6 cellular contexts compared by ENCODE assay signal in the genomic region with DNA sequence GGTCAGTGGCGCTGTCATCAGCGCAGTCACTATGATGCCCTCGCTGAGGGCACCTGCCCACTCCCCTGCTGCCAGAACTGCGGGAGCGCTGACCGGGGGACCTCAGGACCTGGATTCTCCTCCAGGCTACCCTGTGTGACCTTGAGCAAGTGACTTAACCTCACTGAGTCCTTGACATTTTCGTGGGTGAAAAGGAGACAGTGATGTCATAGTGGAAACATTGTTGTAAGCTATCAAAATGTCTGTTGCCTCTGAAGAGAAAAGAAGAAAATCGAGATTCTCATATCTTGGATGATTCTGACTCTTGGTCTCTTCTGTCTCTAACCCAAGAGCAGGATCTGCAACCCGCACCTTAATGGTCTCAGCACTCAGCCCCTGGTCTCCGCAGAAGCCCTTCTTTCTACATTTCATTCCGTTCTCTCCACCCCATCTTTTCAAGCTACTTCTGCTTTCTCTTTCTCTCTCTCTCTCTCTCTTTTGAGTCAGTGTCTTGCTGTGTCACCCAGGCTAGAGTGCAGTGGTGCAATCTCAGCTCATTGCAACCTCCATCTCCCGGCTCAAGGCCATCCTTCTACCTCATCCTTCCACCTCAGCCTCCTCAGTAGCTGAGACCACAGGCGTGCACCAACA. TPM values are rescaled to one million over a fixed set of nuclear protein-coding genes. Genes with fewer than 3 reads are reported as not detected.
A peak's percentile ranks its signal among the peaks of the same experiment; 100 is the strongest.
DNase-seq lines count a peak whose midpoint lies in the region; ATAC-seq, FAIRE-seq and TF ChIP-seq lines count a peak whose summit lies in the region.

No MANE protein-coding gene starts in this region.

- no peak for TF ChIP-seq POLR2A in HepG2 (IDR thresholded peaks at IDR 0.05; ENCODE audit: insufficient read depth in 1 of 2, low read depth in 2 of 2, low read length in 2 of 2)

- ATAC-seq in HG03175 (IDR thresholded peaks at IDR 0.05; ENCODE audit: unreplicated experiment) (peak; percentile 35), HepG2 (no peak; the same call in 2 of the 3 replicates)
- ATAC-seq in activated T-cell treated with anti-CD3 and anti-CD28 coated beads, Interleukin-2, amount 50 U/mL, for 4 hours, result peak; percentile 51 to 60

- H4K20me1 ChIP-seq in HepG2 (ENCODE audit: insufficient read depth, low read length), result no peaks in the 10 kb centered on the region

- H3K4me3 ChIP-seq in HepG2 (replicated peaks in 1 of 3; ENCODE audit: insufficient read depth in 1 of 3, low read depth in 2 of 3, low read length in 3 of 3), result peak overlapping the region; percentile 62 to 83 (median 62)

- H2AFZ ChIP-seq in HepG2 (ENCODE audit: low read length), result no peak overlapping the region

- peaks cover 2 to 40% of the 10 kb centered on the region in 2 experiments; a peak in 4 of 5 replicates for H3K27me3 ChIP-seq in HepG2 (ENCODE audit: control insufficient read depth in 1 of 2, insufficient read depth in 2 of 2, low read length in 2 of 2)

- TF ChIP-seq CTCF in GM13977 (IDR thresholded peaks at IDR 0.05; ENCODE audit: extremely low read depth, insufficient read depth, missing control alignments), result no peak
- peak; percentile 3; the same call in 1 of the 2 replicates for TF ChIP-seq CTCF in HepG2 (CRISPR knock-in tag; IDR thresholded peaks at IDR 0.05)

- H3K4me2 ChIP-seq in HepG2 (ENCODE audit: low read depth, low read length), result peak overlapping the region; percentile 99

- POLR2A ChIA-PET in HepG2 (lab: Yijun Ruan, JAX), result interaction anchor here (1.0 to 3.5 kb wide), 11 partner anchors 10 to 134 kb away, joined by 3 to 26 read pairs (median 9); partner anchors contain the start of genes CNPPD1, DNAJB2, GLB1L and STK16

- no peaks in the 10 kb centered on the region for H3K79me2 ChIP-seq in HepG2 (ENCODE audit: insufficient read depth, low read length)

- peaks cover 53% of the 10 kb centered on the region for H3K4me1 ChIP-seq in HepG2 (ENCODE audit: insufficient read depth, low read length)

- peak overlapping the region; percentile 86 for H3K4me3 Mint-ChIP-seq in activated T-cell treated with anti-CD3 and anti-CD28 coated beads, Interleukin-2, amount 50 U/mL, for 4 hours

- intact Hi-C loops in HepG2 (cut with micrococcal nuclease; ENCODE audit: unreplicated experiment), result no loop called here

- TF ChIP-seq RAD21 in HepG2 (CRISPR knock-in tag; IDR thresholded peaks at IDR 0.05), result no peak

- TF ChIP-seq EP300 in HepG2 (IDR thresholded peaks at IDR 0.05; ENCODE audit: low read depth in 2 of 2, low read length in 2 of 2) (no peak), HepG2 (CRISPR knock-in tag; IDR thresholded peaks at IDR 0.05; ENCODE audit: borderline replicate concordance) (no peak)

- H3K27me3 Mint-ChIP-seq in activated T-cell treated with anti-CD3 and anti-CD28 coated beads, Interleukin-2, amount 50 U/mL, for 4 hours (ENCODE audit: low read depth), result no peaks in the 10 kb centered on the region

- H3K27ac ChIP-seq in HepG2 (ENCODE audit: extremely low read length, insufficient read depth, low read length), result no peak overlapping the region

- DNase-seq in GM13977 (ENCODE audit: low spot score), result peak; percentile 56
- peak; percentile 37 for DNase-seq in activated T-cell treated with anti-CD3 and anti-CD28 coated beads, Interleukin-2, amount 50 U/mL, for 4 hours
- DNase-seq in HepG2 (ENCODE audit: low spot score), result no peak
- DNase-seq in AG08395 (ENCODE audit: low spot score), result no peak
- DNase-seq in SHP77 treated with DMSO at 0.1 percent for 48 hours (lab: John Stamatoyannopoulos, UW), result no peak

- FAIRE-seq in HepG2 (lab: Jason Lieb, UNC), result peak; percentile 26

- CTCF ChIA-PET in HepG2 (lab: Yijun Ruan, JAX; ENCODE audit: low intra/inter-chr PET ratio, low total read pairs), result no interaction called here

- WGBS in HepG2 (ENCODE audit: low lambda C conversion rate), result 19% methylated on average over 13 of the region's 13 CpGs

- peaks cover 20% of the 10 kb centered on the region for H3K36me3 Mint-ChIP-seq in activated T-cell treated with anti-CD3 and anti-CD28 coated beads, Interleukin-2, amount 50 U/mL, for 4 hours (ENCODE audit: insufficient read depth)

- H3K4me1 Mint-ChIP-seq in activated T-cell treated with anti-CD3 and anti-CD28 coated beads, Interleukin-2, amount 50 U/mL, for 4 hours (ENCODE audit: low read depth), result peaks cover 43% of the 10 kb centered on the region

- peak overlapping the region; percentile 46; the same call in 1 of the 2 replicates for H3K9ac ChIP-seq in HepG2 (ENCODE audit: insufficient read depth, low read depth, low read length)

- in situ Hi-C loops in GM13977 (cut with MboI; ENCODE audit: low pct_unique_long_range_greater_than_20kb, low sequenced_read_pairs, unreplicated experiment) (no loop called here), HepG2 (cut with HindIII; ENCODE audit: extremely low pct_ligation_motif_present, low pct_unique_long_range_greater_than_20kb) (no loop called here)

- H3K9me3 ChIP-seq in HepG2 (ENCODE audit: low read length), result no peaks in the 10 kb centered on the region

- H3K9me3 Mint-ChIP-seq in activated T-cell treated with anti-CD3 and anti-CD28 coated beads, Interleukin-2, amount 50 U/mL, for 4 hours, result no peaks in the 10 kb centered on the region

- BruUV-seq in HepG2 (replicated peaks; lab: Mats Ljungman, UMichigan), result no TSS peak

- H3K36me3 ChIP-seq in HepG2 (replicated peaks in 1 of 2; ENCODE audit: control insufficient read depth in 1 of 2, insufficient read depth in 2 of 2, low read length in 2 of 2), result no peaks in the 10 kb centered on the region

RNA-seq across cellular contexts. Expression of gene TUBA4A, which starts 1.0 kb away (rescaled TPM):
- total RNA-seq in activated T-cell treated with anti-CD3 and anti-CD28 coated beads, Interleukin-2, amount 50 U/mL, for 4 hours, result 100 to 1,000 TPM; 167 to 201 (median 190) TPM
- 0.97 and 1.3 TPM in 2 replicates for total RNA-seq in HepG2 (2016; rRNA removed; fragmentation: Illumina TruSeq; extraction: Trizol)
- 0.10 and 0.18 TPM in 2 replicates for total RNA-seq in HepG2 (2016; cell fraction: cytosol; rRNA removed; fragmentation: Illumina TruSeq; extraction: Trizol; ENCODE audit: low read depth)
- total RNA-seq in HepG2 (2016; cell fraction: insoluble cytoplasmic fraction; rRNA removed; fragmentation: Illumina TruSeq; extraction: Trizol), result 1.2 and 2.1 TPM in 2 replicates
- total RNA-seq in HepG2 (2016; cell fraction: membrane; rRNA removed; fragmentation: Illumina TruSeq; extraction: Trizol), result 0.34 and 0.52 TPM in 2 replicates
- 0.78 and 0.81 TPM in 2 replicates for total RNA-seq in HepG2 (2016; cell fraction: nucleus; rRNA removed; fragmentation: Illumina TruSeq; extraction: Trizol)
- polyA plus RNA-seq in HepG2 (2011; rRNA removed), result 12.7 and 19.5 TPM in 2 replicates
- polyA plus RNA-seq in HepG2 (2011; cell fraction: cytosol; rRNA removed), result 10.0 and 11.2 TPM in 2 replicates
- polyA plus RNA-seq in HepG2 (2011; cell fraction: nucleus; rRNA removed), result 37.1 and 38.2 TPM in 2 replicates
- polyA plus RNA-seq in HepG2 (2012), result 15.6 and 17.6 TPM in 2 replicates
- 0.87 and 1.3 TPM in 2 replicates for polyA plus RNA-seq in HepG2 (2016; cell fraction: cytosol; fragmentation: Illumina TruSeq; extraction: Trizol; ENCODE audit: low read depth)
- 2.8 TPM in 2 replicates for polyA plus RNA-seq in HepG2 (2016; cell fraction: insoluble cytoplasmic fraction; fragmentation: Illumina TruSeq; extraction: Trizol; ENCODE audit: low read depth)
- polyA plus RNA-seq in HepG2 (2016; cell fraction: membrane; fragmentation: Illumina TruSeq; extraction: Trizol; ENCODE audit: low read depth), result 0.76 and 1.1 TPM in 2 replicates
- polyA plus RNA-seq in HepG2 (2016; cell fraction: nucleus; fragmentation: Illumina TruSeq; extraction: Trizol; ENCODE audit: insufficient read depth, low read depth), result 1.9 and 3.4 TPM in 2 replicates
- polyA minus RNA-seq in HepG2 (2011; rRNA and poly(A)+ RNA removed; ENCODE audit: low replicate concordance), result 6.5 and 116 TPM in 2 replicates
- 1.8 and 2.1 TPM in 2 replicates for polyA minus RNA-seq in HepG2 (2011; cell fraction: cytosol; rRNA and poly(A)+ RNA removed)
- polyA minus RNA-seq in HepG2 (2011; cell fraction: nucleus; rRNA and poly(A)+ RNA removed), result 2.0 and 3.0 TPM in 2 replicates

RNA-seq across cellular contexts. Expression of gene TUBA4B, which starts 1.7 kb away (rescaled TPM):
- not detected for total RNA-seq in activated T-cell treated with anti-CD3 and anti-CD28 coated beads, Interleukin-2, amount 50 U/mL, for 4 hours
- total RNA-seq in HepG2 (2016; rRNA removed; fragmentation: Illumina TruSeq; extraction: Trizol), result 0.18 and 0.29 TPM in 2 replicates
- total RNA-seq in HepG2 (2016; cell fraction: cytosol; rRNA removed; fragmentation: Illumina TruSeq; extraction: Trizol; ENCODE audit: low read depth), result 0.30 and 0.35 TPM in 2 replicates
- total RNA-seq in HepG2 (2016; cell fraction: insoluble cytoplasmic fraction; rRNA removed; fragmentation: Illumina TruSeq; extraction: Trizol), result 0.18 and 0.24 TPM in 2 replicates
- 0.34 and 0.41 TPM in 2 replicates for total RNA-seq in HepG2 (2016; cell fraction: membrane; rRNA removed; fragmentation: Illumina TruSeq; extraction: Trizol)
- total RNA-seq in HepG2 (2016; cell fraction: nucleus; rRNA removed; fragmentation: Illumina TruSeq; extraction: Trizol), result 0.28 TPM in 1 of 2 replicates, not detected in the other
- 0.18 and 0.22 TPM in 2 replicates for polyA plus RNA-seq in HepG2 (2011; rRNA removed)
- polyA plus RNA-seq in HepG2 (2011; cell fraction: cytosol; rRNA removed), result 0.32 and 0.55 TPM in 2 replicates
- 0.19 and 0.21 TPM in 2 replicates for polyA plus RNA-seq in HepG2 (2011; cell fraction: nucleus; rRNA removed)
- not detected in 2 replicates for polyA plus RNA-seq in HepG2 (2012)
- 0.10 and 0.15 TPM in 2 replicates for polyA plus RNA-seq in HepG2 (2016; cell fraction: cytosol; fragmentation: Illumina TruSeq; extraction: Trizol; ENCODE audit: low read depth)
- 0.27 and 0.32 TPM in 2 replicates for polyA plus RNA-seq in HepG2 (2016; cell fraction: insoluble cytoplasmic fraction; fragmentation: Illumina TruSeq; extraction: Trizol; ENCODE audit: low read depth)
- polyA plus RNA-seq in HepG2 (2016; cell fraction: membrane; fragmentation: Illumina TruSeq; extraction: Trizol; ENCODE audit: low read depth), result 0.21 and 0.30 TPM in 2 replicates
- polyA plus RNA-seq in HepG2 (2016; cell fraction: nucleus; fragmentation: Illumina TruSeq; extraction: Trizol; ENCODE audit: insufficient read depth, low read depth), result 0.57 TPM in 1 of 2 replicates, not detected in the other
- 0.19 TPM in 1 of 2 replicates, not detected in the other for polyA minus RNA-seq in HepG2 (2011; rRNA and poly(A)+ RNA removed; ENCODE audit: low replicate concordance)
- polyA minus RNA-seq in HepG2 (2011; cell fraction: cytosol; rRNA and poly(A)+ RNA removed), result not detected in 2 replicates
- not detected in 2 replicates for polyA minus RNA-seq in HepG2 (2011; cell fraction: nucleus; rRNA and poly(A)+ RNA removed)

RNA-seq across cellular contexts. Expression of gene STK16, which starts 9.4 kb away (rescaled TPM):
- total RNA-seq in activated T-cell treated with anti-CD3 and anti-CD28 coated beads, Interleukin-2, amount 50 U/mL, for 4 hours, result 10 to 100 TPM; 19.1 to 21.3 (median 21.0) TPM
- 27.0 and 28.0 TPM in 2 replicates for total RNA-seq in HepG2 (2016; rRNA removed; fragmentation: Illumina TruSeq; extraction: Trizol)
- 31.9 and 35.5 TPM in 2 replicates for total RNA-seq in HepG2 (2016; cell fraction: cytosol; rRNA removed; fragmentation: Illumina TruSeq; extraction: Trizol; ENCODE audit: low read depth)
- total RNA-seq in HepG2 (2016; cell fraction: insoluble cytoplasmic fraction; rRNA removed; fragmentation: Illumina TruSeq; extraction: Trizol), result 21.9 and 24.8 TPM in 2 replicates
- total RNA-seq in HepG2 (2016; cell fraction: membrane; rRNA removed; fragmentation: Illumina TruSeq; extraction: Trizol), result 61.2 and 65.9 TPM in 2 replicates
- 19.2 and 22.9 TPM in 2 replicates for total RNA-seq in HepG2 (2016; cell fraction: nucleus; rRNA removed; fragmentation: Illumina TruSeq; extraction: Trizol)
- 50.9 and 60.5 TPM in 2 replicates for polyA plus RNA-seq in HepG2 (2011; rRNA removed)
- 56.2 and 60.4 TPM in 2 replicates for polyA plus RNA-seq in HepG2 (2011; cell fraction: cytosol; rRNA removed)
- 80.4 and 87.0 TPM in 2 replicates for polyA plus RNA-seq in HepG2 (2011; cell fraction: nucleus; rRNA removed)
- 25.9 and 27.6 TPM in 2 replicates for polyA plus RNA-seq in HepG2 (2012)
- 43.0 and 56.8 TPM in 2 replicates for polyA plus RNA-seq in HepG2 (2016; cell fraction: cytosol; fragmentation: Illumina TruSeq; extraction: Trizol; ENCODE audit: low read depth)
- 23.1 and 28.9 TPM in 2 replicates for polyA plus RNA-seq in HepG2 (2016; cell fraction: insoluble cytoplasmic fraction; fragmentation: Illumina TruSeq; extraction: Trizol; ENCODE audit: low read depth)
- 54.8 and 59.8 TPM in 2 replicates for polyA plus RNA-seq in HepG2 (2016; cell fraction: membrane; fragmentation: Illumina TruSeq; extraction: Trizol; ENCODE audit: low read depth)
- polyA plus RNA-seq in HepG2 (2016; cell fraction: nucleus; fragmentation: Illumina TruSeq; extraction: Trizol; ENCODE audit: insufficient read depth, low read depth), result 35.1 and 36.1 TPM in 2 replicates
- polyA minus RNA-seq in HepG2 (2011; rRNA and poly(A)+ RNA removed; ENCODE audit: low replicate concordance), result 37.1 and 63.8 TPM in 2 replicates
- polyA minus RNA-seq in HepG2 (2011; cell fraction: cytosol; rRNA and poly(A)+ RNA removed), result 12.2 and 18.8 TPM in 2 replicates
- 36.2 and 47.5 TPM in 2 replicates for polyA minus RNA-seq in HepG2 (2011; cell fraction: nucleus; rRNA and poly(A)+ RNA removed)

RNA-seq across cellular contexts. Expression of gene GLB1L, which starts 9.5 kb away (rescaled TPM):
- total RNA-seq in activated T-cell treated with anti-CD3 and anti-CD28 coated beads, Interleukin-2, amount 50 U/mL, for 4 hours, result 1 to 10 TPM; 2.3 to 3.2 (median 3.0) TPM
- total RNA-seq in HepG2 (2016; rRNA removed; fragmentation: Illumina TruSeq; extraction: Trizol), result 2.7 and 6.8 TPM in 2 replicates
- total RNA-seq in HepG2 (2016; cell fraction: cytosol; rRNA removed; fragmentation: Illumina TruSeq; extraction: Trizol; ENCODE audit: low read depth), result 1.8 and 3.4 TPM in 2 replicates
- total RNA-seq in HepG2 (2016; cell fraction: insoluble cytoplasmic fraction; rRNA removed; fragmentation: Illumina TruSeq; extraction: Trizol), result 2.6 and 6.8 TPM in 2 replicates
- total RNA-seq in HepG2 (2016; cell fraction: membrane; rRNA removed; fragmentation: Illumina TruSeq; extraction: Trizol), result 4.9 and 6.4 TPM in 2 replicates
- 5.0 and 7.5 TPM in 2 replicates for total RNA-seq in HepG2 (2016; cell fraction: nucleus; rRNA removed; fragmentation: Illumina TruSeq; extraction: Trizol)
- 6.2 and 7.3 TPM in 2 replicates for polyA plus RNA-seq in HepG2 (2011; rRNA removed)
- 5.5 and 6.3 TPM in 2 replicates for polyA plus RNA-seq in HepG2 (2011; cell fraction: cytosol; rRNA removed)
- 6.0 and 6.8 TPM in 2 replicates for polyA plus RNA-seq in HepG2 (2011; cell fraction: nucleus; rRNA removed)
- 3.7 and 4.4 TPM in 2 replicates for polyA plus RNA-seq in HepG2 (2012)
- polyA plus RNA-seq in HepG2 (2016; cell fraction: cytosol; fragmentation: Illumina TruSeq; extraction: Trizol; ENCODE audit: low read depth), result 1.5 and 2.7 TPM in 2 replicates
- polyA plus RNA-seq in HepG2 (2016; cell fraction: insoluble cytoplasmic fraction; fragmentation: Illumina TruSeq; extraction: Trizol; ENCODE audit: low read depth), result 2.3 and 3.0 TPM in 2 replicates
- 3.5 and 4.0 TPM in 2 replicates for polyA plus RNA-seq in HepG2 (2016; cell fraction: membrane; fragmentation: Illumina TruSeq; extraction: Trizol; ENCODE audit: low read depth)
- 9.0 and 11.6 TPM in 2 replicates for polyA plus RNA-seq in HepG2 (2016; cell fraction: nucleus; fragmentation: Illumina TruSeq; extraction: Trizol; ENCODE audit: insufficient read depth, low read depth)
- polyA minus RNA-seq in HepG2 (2011; rRNA and poly(A)+ RNA removed; ENCODE audit: low replicate concordance), result 5.1 and 6.4 TPM in 2 replicates
- polyA minus RNA-seq in HepG2 (2011; cell fraction: cytosol; rRNA and poly(A)+ RNA removed), result 1.7 and 2.6 TPM in 2 replicates
- 6.1 and 6.7 TPM in 2 replicates for polyA minus RNA-seq in HepG2 (2011; cell fraction: nucleus; rRNA and poly(A)+ RNA removed)

RNA-seq across cellular contexts. Expression of gene DNAJB2, which starts 24.5 kb away (rescaled TPM):
- total RNA-seq in activated T-cell treated with anti-CD3 and anti-CD28 coated beads, Interleukin-2, amount 50 U/mL, for 4 hours, result 10 to 100 TPM; 28.2 to 33.9 (median 30.9) TPM
- 18.6 and 21.3 TPM in 2 replicates for total RNA-seq in HepG2 (2016; rRNA removed; fragmentation: Illumina TruSeq; extraction: Trizol)
- total RNA-seq in HepG2 (2016; cell fraction: cytosol; rRNA removed; fragmentation: Illumina TruSeq; extraction: Trizol; ENCODE audit: low read depth), result 11.0 and 12.3 TPM in 2 replicates
- total RNA-seq in HepG2 (2016; cell fraction: insoluble cytoplasmic fraction; rRNA removed; fragmentation: Illumina TruSeq; extraction: Trizol), result 17.1 and 21.1 TPM in 2 replicates
- total RNA-seq in HepG2 (2016; cell fraction: membrane; rRNA removed; fragmentation: Illumina TruSeq; extraction: Trizol), result 18.1 and 22.0 TPM in 2 replicates
- 14.6 and 15.9 TPM in 2 replicates for total RNA-seq in HepG2 (2016; cell fraction: nucleus; rRNA removed; fragmentation: Illumina TruSeq; extraction: Trizol)
- 31.1 and 55.2 TPM in 2 replicates for polyA plus RNA-seq in HepG2 (2011; rRNA removed)
- 30.3 and 35.7 TPM in 2 replicates for polyA plus RNA-seq in HepG2 (2011; cell fraction: cytosol; rRNA removed)
- 135 and 143 TPM in 2 replicates for polyA plus RNA-seq in HepG2 (2011; cell fraction: nucleus; rRNA removed)
- polyA plus RNA-seq in HepG2 (2012), result 29.8 and 56.4 TPM in 2 replicates
- polyA plus RNA-seq in HepG2 (2016; cell fraction: cytosol; fragmentation: Illumina TruSeq; extraction: Trizol; ENCODE audit: low read depth), result 12.6 and 15.8 TPM in 2 replicates
- polyA plus RNA-seq in HepG2 (2016; cell fraction: insoluble cytoplasmic fraction; fragmentation: Illumina TruSeq; extraction: Trizol; ENCODE audit: low read depth), result 26.8 and 30.7 TPM in 2 replicates
- 23.9 and 24.2 TPM in 2 replicates for polyA plus RNA-seq in HepG2 (2016; cell fraction: membrane; fragmentation: Illumina TruSeq; extraction: Trizol; ENCODE audit: low read depth)
- 42.9 and 50.3 TPM in 2 replicates for polyA plus RNA-seq in HepG2 (2016; cell fraction: nucleus; fragmentation: Illumina TruSeq; extraction: Trizol; ENCODE audit: insufficient read depth, low read depth)
- polyA minus RNA-seq in HepG2 (2011; rRNA and poly(A)+ RNA removed; ENCODE audit: low replicate concordance), result 17.7 and 40.8 TPM in 2 replicates
- 14.7 and 20.1 TPM in 2 replicates for polyA minus RNA-seq in HepG2 (2011; cell fraction: cytosol; rRNA and poly(A)+ RNA removed)
- 23.2 and 30.5 TPM in 2 replicates for polyA minus RNA-seq in HepG2 (2011; cell fraction: nucleus; rRNA and poly(A)+ RNA removed)

Comparison
In these comparisons a context has a peak if more than half of its experiments do, and no peak if none do; other contexts are left out.
1. DNase-seq: peak in GM13977 (single experiment) and activated T-cell treated with anti-CD3 and anti-CD28 coated beads, Interleukin-2, amount 50 U/mL, for 4 hours (single experiment); none in HepG2 (single experiment), AG08395 (single experiment) and SHP77 treated with DMSO at 0.1 percent for 48 hours (single experiment).
2. RNA of gene TUBA4A, which starts 1.0 kb away (total RNA-seq): 167 to 201 TPM in activated T-cell treated with anti-CD3 and anti-CD28 coated beads, Interleukin-2, amount 50 U/mL, for 4 hours; 0.10 to 2.1 TPM in HepG2; every median in the first group is over 10 times any median in the second.